1 cellular context compared by ENCODE assay signal in the genomic region with DNA sequence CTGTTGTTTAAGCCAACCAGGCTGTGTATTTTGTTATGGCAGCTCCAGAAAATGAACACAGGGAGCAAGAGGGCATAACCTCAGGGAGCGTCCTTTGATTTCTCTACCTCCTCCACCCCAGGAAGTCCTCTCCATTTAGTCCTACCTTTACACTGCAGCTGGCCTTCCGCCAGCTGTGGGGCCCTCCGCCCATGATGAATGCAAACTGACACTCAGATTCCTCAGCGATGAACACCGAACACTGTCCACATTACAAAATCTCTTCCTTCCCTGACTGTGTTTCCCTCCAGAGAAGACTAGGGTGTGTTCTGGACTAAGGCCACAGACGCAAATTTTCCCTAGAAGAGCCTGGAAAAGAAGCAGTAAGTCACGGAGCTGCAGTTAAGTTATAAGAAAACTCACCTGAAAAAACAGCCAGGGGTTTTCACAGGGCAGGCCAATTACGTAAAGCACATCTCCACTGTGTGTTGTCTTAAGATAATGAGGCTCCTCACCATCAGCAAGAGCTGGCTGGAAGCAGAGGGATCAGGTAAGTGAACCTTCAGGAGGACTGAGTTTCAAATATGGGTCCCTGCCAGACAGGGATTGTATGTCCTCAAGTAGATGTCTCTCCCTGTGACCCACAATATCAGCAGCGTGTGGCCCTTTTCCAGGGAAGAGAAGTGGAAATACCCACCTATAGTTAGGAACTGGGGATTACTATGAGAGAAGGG.
TF ChIP-seq lines count a peak whose summit lies in the region.

No MANE protein-coding gene starts in this region.

TF ChIP-seq in HepG2, 621 proteins besides CTCF, POLR2A, EP300 and RAD21 (continued from another document and continues in another):
- TF ChIP-seq, protein P1, sequence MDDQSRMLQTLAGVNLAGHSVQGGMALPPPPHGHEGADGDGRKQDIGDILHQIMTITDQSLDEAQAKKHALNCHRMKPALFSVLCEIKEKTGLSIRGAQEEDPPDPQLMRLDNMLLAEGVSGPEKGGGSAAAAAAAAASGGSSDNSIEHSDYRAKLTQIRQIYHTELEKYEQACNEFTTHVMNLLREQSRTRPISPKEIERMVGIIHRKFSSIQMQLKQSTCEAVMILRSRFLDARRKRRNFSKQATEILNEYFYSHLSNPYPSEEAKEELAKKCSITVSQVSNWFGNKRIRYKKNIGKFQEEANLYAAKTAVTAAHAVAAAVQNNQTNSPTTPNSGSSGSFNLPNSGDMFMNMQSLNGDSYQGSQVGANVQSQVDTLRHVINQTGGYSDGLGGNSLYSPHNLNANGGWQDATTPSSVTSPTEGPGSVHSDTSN (CRISPR knock-in tag; IDR thresholded peaks at IDR 0.05; ENCODE audit: borderline replicate concordance) = no peak
- TF ChIP-seq BORCS8-MEF2B (CRISPR knock-in tag; IDR thresholded peaks at IDR 0.05) (no peak), ZNF781 (CRISPR knock-in tag; IDR thresholded peaks at IDR 0.05; ENCODE audit: borderline replicate concordance, not compliant biosample characterization) (no peak), CREB3 (CRISPR knock-in tag; IDR thresholded peaks at IDR 0.05) (no peak), PLRG1 (conservative IDR thresholded peaks at IDR 0.05) (no peak), ZNF317 (CRISPR knock-in tag; IDR thresholded peaks at IDR 0.05) (no peak), PLSCR1 (CRISPR knock-in tag; IDR thresholded peaks at IDR 0.05; ENCODE audit: borderline replicate concordance) (no peak), GATAD2A (CRISPR knock-in tag; IDR thresholded peaks at IDR 0.05) (peak; percentile 70), AKNA (CRISPR knock-in tag; IDR thresholded peaks at IDR 0.05; ENCODE audit: borderline replicate concordance) (no peak), U2AF2 (IDR thresholded peaks at IDR 0.05; ENCODE audit: low read depth, low read length) (no peak), ZNF3 (CRISPR knock-in tag; IDR thresholded peaks at IDR 0.05) (peak; percentile 30; the same call in 1 of the 2 replicates), PRPF4 (IDR thresholded peaks at IDR 0.05; ENCODE audit: low read depth, low read length, poor library complexity, severe bottlenecking) (no peak), SMAD3 (CRISPR knock-in tag; IDR thresholded peaks at IDR 0.05) (no peak), SATB2 (CRISPR knock-in tag; IDR thresholded peaks at IDR 0.05) (no peak), GTF3A (CRISPR knock-in tag; conservative IDR thresholded peaks at IDR 0.05) (no peak), MLXIP (CRISPR knock-in tag; IDR thresholded peaks at IDR 0.05; ENCODE audit: borderline replicate concordance) (no peak), NR3C1 (CRISPR knock-in tag; IDR thresholded peaks at IDR 0.05) (no peak), MBNL3 (CRISPR knock-in tag; conservative IDR thresholded peaks at IDR 0.05) (no peak), DPF2 (CRISPR knock-in tag; IDR thresholded peaks at IDR 0.05; ENCODE audit: borderline replicate concordance, low read depth) (peak; percentile 26; the same call in 1 of the 2 replicates), ZNF232 (CRISPR knock-in tag; IDR thresholded peaks at IDR 0.05; ENCODE audit: borderline replicate concordance) (no peak), PHF21A (CRISPR knock-in tag; IDR thresholded peaks at IDR 0.05) (peak; percentile 61), ZNF790 (CRISPR knock-in tag; IDR thresholded peaks at IDR 0.05; ENCODE audit: borderline replicate concordance) (no peak), ZNF780A (CRISPR knock-in tag; IDR thresholded peaks at IDR 0.05) (no peak), ISX (CRISPR knock-in tag; conservative IDR thresholded peaks at IDR 0.05) (no peak), AGO1 (IDR thresholded peaks at IDR 0.05; ENCODE audit: low read depth, low read length, poor library complexity, severe bottlenecking) (no peak), GATA4 (IDR thresholded peaks at IDR 0.05; ENCODE audit: borderline replicate concordance, low read depth) (no peak), TRAFD1 (CRISPR knock-in tag; IDR thresholded peaks at IDR 0.05; ENCODE audit: borderline replicate concordance) (no peak), ZNF138 (CRISPR knock-in tag; IDR thresholded peaks at IDR 0.05; ENCODE audit: low read depth) (no peak), TEAD3 (CRISPR knock-in tag; optimal IDR thresholded peaks at IDR 0.05; ENCODE audit: borderline replicate concordance) (peak; percentile 74), ARHGAP35 (CRISPR knock-in tag; IDR thresholded peaks at IDR 0.05; ENCODE audit: borderline replicate concordance) (no peak), ZNF432 (CRISPR knock-in tag; IDR thresholded peaks at IDR 0.05; ENCODE audit: borderline replicate concordance) (no peak), ZSCAN22 (CRISPR knock-in tag; IDR thresholded peaks at IDR 0.05) (no peak), ESRRA (CRISPR knock-in tag; IDR thresholded peaks at IDR 0.05; ENCODE audit: low read depth) (no peak), SMARCE1 (IDR thresholded peaks at IDR 0.05; ENCODE audit: borderline replicate concordance) (no peak), MEF2D (CRISPR knock-in tag; IDR thresholded peaks at IDR 0.05) (0 out of 2 replicates have a peak, but pooled peaks have one; percentile 47), ISL2 (CRISPR knock-in tag; IDR thresholded peaks at IDR 0.05) (no peak), RCOR2 (CRISPR knock-in tag; IDR thresholded peaks at IDR 0.05) (no peak; the same call in 1 of the 2 replicates), SUZ12 (IDR thresholded peaks at IDR 0.05; ENCODE audit: low read depth, low read length) (no peak), LBX2 (CRISPR knock-in tag; IDR thresholded peaks at IDR 0.05; ENCODE audit: borderline replicate concordance) (no peak), ZNF563 (CRISPR knock-in tag; IDR thresholded peaks at IDR 0.05) (no peak), ZFP36 (IDR thresholded peaks at IDR 0.05; ENCODE audit: borderline replicate concordance, low read depth, low read length, partially characterized antibody) (no peak)
- TF ChIP-seq, protein P2, sequence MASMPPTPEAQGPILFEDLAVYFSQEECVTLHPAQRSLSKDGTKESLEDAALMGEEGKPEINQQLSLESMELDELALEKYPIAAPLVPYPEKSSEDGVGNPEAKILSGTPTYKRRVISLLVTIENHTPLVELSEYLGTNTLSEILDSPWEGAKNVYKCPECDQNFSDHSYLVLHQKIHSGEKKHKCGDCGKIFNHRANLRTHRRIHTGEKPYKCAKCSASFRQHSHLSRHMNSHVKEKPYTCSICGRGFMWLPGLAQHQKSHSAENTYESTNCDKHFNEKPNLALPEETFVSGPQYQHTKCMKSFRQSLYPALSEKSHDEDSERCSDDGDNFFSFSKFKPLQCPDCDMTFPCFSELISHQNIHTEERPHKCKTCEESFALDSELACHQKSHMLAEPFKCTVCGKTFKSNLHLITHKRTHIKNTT (CRISPR knock-in tag; IDR thresholded peaks at IDR 0.05) = no peak
- TF ChIP-seq, protein P3, sequence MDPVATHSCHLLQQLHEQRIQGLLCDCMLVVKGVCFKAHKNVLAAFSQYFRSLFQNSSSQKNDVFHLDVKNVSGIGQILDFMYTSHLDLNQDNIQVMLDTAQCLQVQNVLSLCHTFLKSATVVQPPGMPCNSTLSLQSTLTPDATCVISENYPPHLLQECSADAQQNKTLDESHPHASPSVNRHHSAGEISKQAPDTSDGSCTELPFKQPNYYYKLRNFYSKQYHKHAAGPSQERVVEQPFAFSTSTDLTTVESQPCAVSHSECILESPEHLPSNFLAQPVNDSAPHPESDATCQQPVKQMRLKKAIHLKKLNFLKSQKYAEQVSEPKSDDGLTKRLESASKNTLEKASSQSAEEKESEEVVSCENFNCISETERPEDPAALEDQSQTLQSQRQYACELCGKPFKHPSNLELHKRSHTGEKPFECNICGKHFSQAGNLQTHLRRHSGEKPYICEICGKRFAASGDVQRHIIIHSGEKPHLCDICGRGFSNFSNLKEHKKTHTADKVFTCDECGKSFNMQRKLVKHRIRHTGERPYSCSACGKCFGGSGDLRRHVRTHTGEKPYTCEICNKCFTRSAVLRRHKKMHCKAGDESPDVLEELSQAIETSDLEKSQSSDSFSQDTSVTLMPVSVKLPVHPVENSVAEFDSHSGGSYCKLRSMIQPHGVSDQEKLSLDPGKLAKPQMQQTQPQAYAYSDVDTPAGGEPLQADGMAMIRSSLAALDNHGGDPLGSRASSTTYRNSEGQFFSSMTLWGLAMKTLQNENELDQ (CRISPR knock-in tag; IDR thresholded peaks at IDR 0.05; ENCODE audit: borderline replicate concordance) = no peak
